Comparison of ENCODE assay signal across 20 cellular contexts in genomic region chr10:116973371-116973905, GRCh38. TPM values are rescaled to one million over a fixed set of nuclear protein-coding genes. Genes with fewer than 3 reads are reported as not detected.
"Had no signal": no experiment of that assay in that cellular context is flagged by ENCODE, and none has a peak within 500 bp of the region (broad histone marks: within the 10 kb centered on the region; RNA-seq: fewer than 3 reads in every experiment).

No MANE protein-coding gene starts in this region.

- H3K9me3 ChIP-seq: body of pancreas, esophagus squamous epithelium, heart right ventricle, left lung, pancreas, right atrium auricular region, thyroid gland, uterus had no signal

- DNase-seq: activated CD4-positive, alpha-beta T cell treated with anti-CD3 and anti-CD28 coated beads, Interleukin-2, amount 10 ng/mL, durations not matched to agents 24 days and 14 days; activated naive CD4-positive, alpha-beta T cell treated with anti-CD3 and anti-CD28 coated beads for 36 hours; body of pancreas; cerebellar nuclear complex; esophagus squamous epithelium; foreskin fibroblast; heart right ventricle; islet precursor cell; left lung; pancreas; stimulated activated CD4-positive, alpha-beta T cell treated with anti-CD3 and anti-CD28 coated beads, Interleukin-4, amount 100 ng/mL, for 4 hours; stimulated activated naive CD8-positive, alpha-beta T cell treated with anti-CD3 and anti-CD28 coated beads, Interleukin-15, amount 100 ng/mL, for 72 hours; T-cell; thyroid gland; uterus had no signal

- H2AFZ ChIP-seq: neural progenitor cell had no signal

- ATAC-seq: body of pancreas; heart right ventricle; left lung; pancreas; stimulated activated naive CD8-positive, alpha-beta T cell treated with anti-CD3 and anti-CD28 coated beads, Interleukin-15, amount 100 ng/mL, for 72 hours; T-cell; WTC11 had no signal

- H3K27me3 ChIP-seq: body of pancreas, esophagus squamous epithelium, heart right ventricle, left lung, neural progenitor cell, pancreas, right atrium auricular region, thyroid gland, uterus had no signal

- H3K27ac ChIP-seq: body of pancreas, esophagus squamous epithelium, heart right ventricle, left lung, neural progenitor cell, pancreas, right atrium auricular region, skin epidermis, thyroid gland, uterus had no signal

- H3K36me3 ChIP-seq: left lung, neural progenitor cell, right atrium auricular region, uterus had no signal

- H3K4me1 ChIP-seq: body of pancreas, heart right ventricle, left lung, pancreas, right atrium auricular region, thyroid gland, uterus had no signal

- H3K4me3 ChIP-seq: body of pancreas, esophagus squamous epithelium, heart right ventricle, left lung, neural progenitor cell, pancreas, right atrium auricular region, skin epidermis, thyroid gland, uterus had no signal

- H3K4me2 ChIP-seq: neural progenitor cell had no signal

- H3K9ac ChIP-seq: neural progenitor cell had no signal

RNA-seq across cellular contexts. Expression of gene SHTN1, which starts 31.5 kb away (rescaled TPM):
- total RNA-seq: activated T-helper 1 cell treated with anti-CD3 and anti-CD28 coated beads, Interleukin-12 subunit alpha, Interleukin-12 subunit beta, Interleukin-2, Interleukin-4 antibody, amounts not matched to agents 30 ng/mL and 10 ng/mL and 1 ng/mL, durations not matched to agents 14 hours and 24 hours and 36 hours had no signal
